Comparison of ENCODE assay signal across 1 cellular context in the genomic region with DNA sequence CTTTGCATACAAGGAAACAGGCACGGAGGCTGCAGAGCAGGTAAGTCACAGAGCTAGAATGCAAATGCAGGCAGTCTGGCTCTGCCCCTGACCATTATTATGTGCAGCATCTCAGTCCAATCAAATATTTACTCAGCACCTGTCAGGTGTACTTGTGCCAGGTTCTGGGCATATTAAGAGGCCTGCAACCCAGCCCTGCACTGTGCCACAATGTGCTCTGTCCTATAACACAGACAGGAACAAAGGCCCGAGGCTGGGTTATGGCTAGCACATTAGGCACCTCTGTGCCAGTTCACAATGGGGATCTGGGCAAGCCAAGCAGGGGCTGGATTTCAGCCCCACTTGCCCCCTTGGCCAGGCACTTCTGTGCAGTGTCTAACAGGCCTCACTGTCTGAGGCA.
TF ChIP-seq lines count a peak whose summit lies in the region.

No MANE protein-coding gene starts in this region.

TF ChIP-seq in GM12878, 131 proteins besides CTCF, POLR2A, EP300 and RAD21 (continued from another document):
- TF ChIP-seq, protein P1, sequence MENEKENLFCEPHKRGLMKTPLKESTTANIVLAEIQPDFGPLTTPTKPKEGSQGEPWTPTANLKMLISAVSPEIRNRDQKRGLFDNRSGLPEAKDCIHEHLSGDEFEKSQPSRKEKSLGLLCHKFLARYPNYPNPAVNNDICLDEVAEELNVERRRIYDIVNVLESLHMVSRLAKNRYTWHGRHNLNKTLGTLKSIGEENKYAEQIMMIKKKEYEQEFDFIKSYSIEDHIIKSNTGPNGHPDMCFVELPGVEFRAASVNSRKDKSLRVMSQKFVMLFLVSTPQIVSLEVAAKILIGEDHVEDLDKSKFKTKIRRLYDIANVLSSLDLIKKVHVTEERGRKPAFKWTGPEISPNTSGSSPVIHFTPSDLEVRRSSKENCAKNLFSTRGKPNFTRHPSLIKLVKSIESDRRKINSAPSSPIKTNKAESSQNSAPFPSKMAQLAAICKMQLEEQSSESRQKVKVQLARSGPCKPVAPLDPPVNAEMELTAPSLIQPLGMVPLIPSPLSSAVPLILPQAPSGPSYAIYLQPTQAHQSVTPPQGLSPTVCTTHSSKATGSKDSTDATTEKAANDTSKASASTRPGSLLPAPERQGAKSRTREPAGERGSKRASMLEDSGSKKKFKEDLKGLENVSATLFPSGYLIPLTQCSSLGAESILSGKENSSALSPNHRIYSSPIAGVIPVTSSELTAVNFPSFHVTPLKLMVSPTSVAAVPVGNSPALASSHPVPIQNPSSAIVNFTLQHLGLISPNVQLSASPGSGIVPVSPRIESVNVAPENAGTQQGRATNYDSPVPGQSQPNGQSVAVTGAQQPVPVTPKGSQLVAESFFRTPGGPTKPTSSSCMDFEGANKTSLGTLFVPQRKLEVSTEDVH (IDR thresholded peaks at IDR 0.05; ENCODE audit: low read depth, partially characterized antibody) = no peak
- TF ChIP-seq CBX5 (IDR thresholded peaks at IDR 0.05; ENCODE audit: low read depth) (no peak), TARDBP (IDR thresholded peaks at IDR 0.05; ENCODE audit: borderline replicate concordance) (no peak), JUND (IDR thresholded peaks at IDR 0.05; ENCODE audit: low read depth, low read length) (no peak), JUNB (IDR thresholded peaks at IDR 0.05) (no peak), FOS (IDR thresholded peaks at IDR 0.05; ENCODE audit: borderline replicate concordance, extremely low read depth, insufficient read length) (no peak), MYC (IDR thresholded peaks at IDR 0.05; ENCODE audit: insufficient read depth, insufficient read length, insufficient replicate concordance, low read length, severe bottlenecking) (no peak)
- TF ChIP-seq, protein P2, sequence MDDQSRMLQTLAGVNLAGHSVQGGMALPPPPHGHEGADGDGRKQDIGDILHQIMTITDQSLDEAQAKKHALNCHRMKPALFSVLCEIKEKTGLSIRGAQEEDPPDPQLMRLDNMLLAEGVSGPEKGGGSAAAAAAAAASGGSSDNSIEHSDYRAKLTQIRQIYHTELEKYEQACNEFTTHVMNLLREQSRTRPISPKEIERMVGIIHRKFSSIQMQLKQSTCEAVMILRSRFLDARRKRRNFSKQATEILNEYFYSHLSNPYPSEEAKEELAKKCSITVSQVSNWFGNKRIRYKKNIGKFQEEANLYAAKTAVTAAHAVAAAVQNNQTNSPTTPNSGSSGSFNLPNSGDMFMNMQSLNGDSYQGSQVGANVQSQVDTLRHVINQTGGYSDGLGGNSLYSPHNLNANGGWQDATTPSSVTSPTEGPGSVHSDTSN (IDR thresholded peaks at IDR 0.05; ENCODE audit: insufficient replicate concordance, low read depth, low read length) = no peak
- TF ChIP-seq, protein P3, sequence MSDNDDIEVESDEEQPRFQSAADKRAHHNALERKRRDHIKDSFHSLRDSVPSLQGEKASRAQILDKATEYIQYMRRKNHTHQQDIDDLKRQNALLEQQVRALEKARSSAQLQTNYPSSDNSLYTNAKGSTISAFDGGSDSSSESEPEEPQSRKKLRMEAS (IDR thresholded peaks at IDR 0.05; ENCODE audit: low read depth, low read length) = no peak
